ENCODE assay signal across 9 cellular contexts in the genomic region with DNA sequence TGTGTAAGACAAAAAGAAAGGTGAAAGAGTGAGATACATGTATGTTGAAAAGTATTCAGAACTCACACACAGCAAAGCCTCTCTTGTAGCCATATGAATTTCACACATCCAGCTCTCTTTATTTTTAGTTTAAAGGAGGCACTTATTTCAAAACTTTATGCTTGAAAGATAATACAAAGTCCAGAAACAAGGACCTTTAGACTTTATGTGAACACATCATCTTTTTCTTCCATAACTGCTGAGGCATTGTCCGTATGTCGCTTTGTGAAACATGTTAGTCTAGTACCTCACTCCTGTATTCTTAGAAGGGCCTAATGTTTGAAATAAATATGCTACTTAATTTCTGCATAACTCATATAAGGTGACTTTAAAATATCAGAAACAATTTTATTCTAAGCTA.
"Had no signal": no experiment of that assay in that cellular context is flagged by ENCODE, and none has a peak within 500 bp of the region (broad histone marks: within the 10 kb centered on the region; RNA-seq: fewer than 3 reads in every experiment).

No MANE protein-coding gene starts in this region.

- FAIRE-seq: K562 had no signal

- H3K9ac ChIP-seq: GM23248 had no signal

- ATAC-seq: HCT116, K562 had no signal

- H3K27ac ChIP-seq: GM23248, HL-60 had no signal

- H3K27ac Mint-ChIP-seq: HFFc6 had no signal

- H3K4me3 ChIP-seq: GM23248, HAP-1, K562 had no signal

- H3K9me3 ChIP-seq: HAP-1 had no signal

- H3K36me3 ChIP-seq: HAP-1 had no signal

- H2AFZ ChIP-seq: GM23248 had no signal

- DNase-seq: GM23248, GOT3, H7, HFFc6, IMR-90 had no signal

- H3K4me3 Mint-ChIP-seq: HFFc6 had no signal

- H3K4me1 ChIP-seq: HAP-1 had no signal
